In genomic region chr11:113701491-113701890, GRCh38 we compare ENCODE assay signal across 12 cellular contexts. TPM values are rescaled to one million over a fixed set of nuclear protein-coding genes. Genes with fewer than 3 reads are reported as not detected.
"Had no signal": no experiment of that assay in that cellular context is flagged by ENCODE, and none has a peak within 500 bp of the region (broad histone marks: within the 10 kb centered on the region; RNA-seq: fewer than 3 reads in every experiment).

No MANE protein-coding gene starts in this region.

- H3K4me3 ChIP-seq: GM23248, GM23338, HAP-1 had no signal

- H3K4me3 Mint-ChIP-seq: GM23338, H9, HFFc6 had no signal

- H3K27ac Mint-ChIP-seq: GM23338, H9, HFFc6 had no signal

- H3K36me3 ChIP-seq: HAP-1 had no signal

- H3K4me2 ChIP-seq: GM23338 had no signal

- H3K27ac ChIP-seq: GM23248 had no signal

- H2AFZ ChIP-seq: GM23248, GM23338 had no signal

- H3K9me3 ChIP-seq: HAP-1 had no signal

- H3K9ac ChIP-seq: GM23248 had no signal

- DNase-seq: GM23248, GOT3, H7, H9, HCEC 1CT, HFFc6 had no signal

- ATAC-seq: GM23338, HCT116 had no signal

- FAIRE-seq: H1, H54 had no signal

RNA-seq across cellular contexts. Expression of gene TMPRSS5, which starts 4.6 kb away (rescaled TPM):
- total RNA-seq: GM23248, GM23338, H4 had no signal
- polyA plus RNA-seq: GM23248, GM23338 had no signal
